ENCODE assay signal across 8 cellular contexts in genomic region chr12:116533343-116534248, GRCh38. TPM values are rescaled to one million over a fixed set of nuclear protein-coding genes. Genes with fewer than 3 reads are reported as not detected.
A peak's percentile ranks its signal among the peaks of the same experiment; 100 is the strongest.
DNase-seq lines count a peak whose midpoint lies in the region; ATAC-seq, FAIRE-seq and TF ChIP-seq lines count a peak whose summit lies in the region.

No MANE protein-coding gene starts in this region.

- peak overlapping the region; percentile 64 for H3K4me3 ChIP-seq in choroid plexus epithelial cell (ENCODE audit: low read depth, low read length)

- intact Hi-C loops in left colon (cut with DNase I, micrococcal nuclease) = no loop called here

- no peak for TF ChIP-seq CTCF in choroid plexus epithelial cell (conservative IDR thresholded peaks at IDR 0.05; ENCODE audit: low read depth, low read length)

- TF ChIP-seq POLR2A in GM12892 (IDR thresholded peaks at IDR 0.05; ENCODE audit: low read depth, low read length) = 0 out of 2 replicates have a peak, but pooled peaks have one; percentile 15

- no peak for FAIRE-seq in GM12892 (lab: Jason Lieb, UNC)

- DNase-seq in GM12892 (ENCODE audit: insufficient read length) = peak; percentile 80
- DNase-seq in NCI-H446 (lab: John Stamatoyannopoulos, UW) = peak; percentile 55 to 93
- DNase-seq in activated CD4-positive, alpha-beta T cell treated with anti-CD3 and anti-CD28 coated beads for 4 hours = peak; percentile 75 to 79
- DNase-seq in choroid plexus epithelial cell (ENCODE audit: low read depth) = peak; percentile 73
- DNase-seq in left colon = peak; percentile 77 to 89
- peak; percentile 70 to 81 for DNase-seq in stimulated activated CD4-positive, alpha-beta T cell treated with anti-CD3 and anti-CD28 coated beads, Interleukin-1b, Interleukin-23, amount 100 ng/mL, for 4 hours (ENCODE audit: low read depth in 2 of 2)

- ATAC-seq in HG03064 (IDR thresholded peaks at IDR 0.05; ENCODE audit: low read depth, unreplicated experiment) (peak; percentile 52), left colon (peak; percentile 93), GM18868 (IDR thresholded peaks at IDR 0.05; ENCODE audit: unreplicated experiment) (no peak)

RNA-seq across cellular contexts. Expression of gene MAP1LC3B2, which starts 25.6 kb away (rescaled TPM):
- polyA plus RNA-seq in GM12892 (2012; ENCODE audit: missing spikeins) = 6.1 TPM
- total RNA-seq in left colon = 1 to 10 TPM; 1.9 to 2.6 TPM
